In the genomic region with DNA sequence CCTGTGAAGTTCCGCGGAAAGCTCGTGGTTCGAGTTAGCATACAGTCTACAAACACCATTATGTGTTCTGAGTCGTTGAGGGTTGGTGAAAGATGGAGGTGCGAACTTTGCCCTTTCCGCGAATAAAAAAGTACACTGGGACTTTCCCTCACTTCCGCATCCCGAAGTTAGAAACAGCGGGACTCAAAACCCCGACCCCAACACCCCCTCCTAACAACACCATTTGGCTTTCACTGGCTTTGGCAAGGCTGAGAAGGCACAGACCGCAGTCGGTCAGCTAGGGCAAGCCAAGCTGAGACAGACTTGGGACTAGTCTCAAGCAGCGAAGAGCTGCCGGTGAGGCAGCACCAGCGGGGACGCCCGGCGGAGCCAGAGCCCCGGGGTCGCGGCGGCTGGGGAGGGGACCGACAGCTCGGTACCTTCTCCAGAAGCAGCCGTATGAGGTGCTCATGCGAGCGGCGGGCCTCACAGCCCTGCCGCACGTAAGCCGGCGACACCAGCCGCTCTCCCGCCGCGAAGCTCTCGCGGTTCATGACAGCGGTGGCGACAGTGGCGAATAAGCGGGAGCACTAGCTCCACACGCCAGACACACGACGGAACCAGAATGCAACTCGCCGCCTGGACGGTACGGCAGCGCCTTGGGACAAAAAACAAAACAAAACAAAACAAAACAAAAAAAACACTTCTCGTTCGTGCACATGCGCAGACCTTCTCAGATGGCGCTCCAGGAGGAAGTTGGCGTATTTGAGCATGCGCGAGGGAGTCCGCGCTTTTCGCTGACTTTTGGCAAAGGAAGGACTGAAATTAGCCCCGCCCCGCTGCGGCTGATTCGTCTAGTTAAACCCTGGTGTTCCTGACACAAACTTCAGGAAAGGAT, we compare ENCODE assay signal across 8 cellular contexts. TPM values are rescaled to one million over a fixed set of nuclear protein-coding genes. Genes with fewer than 3 reads are reported as not detected.
A peak's percentile ranks its signal among the peaks of the same experiment; 100 is the strongest.
DNase-seq lines count a peak whose midpoint lies in the region; ATAC-seq, FAIRE-seq and TF ChIP-seq lines count a peak whose summit lies in the region.

A gene (minus strand): TSS at position 613 of the 877 bp plus-strand sequence. CDS start 80 bp downstream, at position 533.

- H3K9ac ChIP-seq in keratinocyte (ENCODE audit: control insufficient read depth, extremely low read depth, insufficient read depth, low read length): peak within 1 kb of the TSS; percentile 93

- H3K36me3 ChIP-seq in keratinocyte (ENCODE audit: control insufficient read depth in 2 of 2, extremely low read depth in 1 of 2, insufficient read depth in 2 of 2, low read length in 2 of 2): peaks cover 0 to 1% of the 10 kb centered on the region in 2 experiments

- peak within 1 kb of the TSS; percentile 95 for H3K4me2 ChIP-seq in keratinocyte (ENCODE audit: control insufficient read depth, extremely low read depth, insufficient read depth, low read depth, low read length)

- peak within 1 kb of the TSS; percentile 88 for H3K27ac ChIP-seq in keratinocyte (ENCODE audit: control insufficient read depth, insufficient read depth, low read length)

- dilution Hi-C loops in keratinocyte (cut with MboI; ENCODE audit: extremely low pct_ligation_motif_present, low sequenced_read_pairs): no loop called here

- H3K4me1 ChIP-seq in keratinocyte (ENCODE audit: control insufficient read depth, extremely low read depth, insufficient read depth, low read length): peaks cover 20% of the 10 kb centered on the region

- peaks cover 2% of the 10 kb centered on the region for H3K9me1 ChIP-seq in keratinocyte (ENCODE audit: control insufficient read depth, extremely low read depth, insufficient read depth, low read length)

- H3K9me3 ChIP-seq in keratinocyte (ENCODE audit: control insufficient read depth, low read depth, low read length): no peaks in the 10 kb centered on the region

- DNase-seq in AG10803 (ENCODE audit: low read depth) (peak; percentile 94), NCI-H460 (ENCODE audit: extremely low read depth, low read depth) (peak; percentile 96), cerebellum (ENCODE audit: low spot score) (peak; percentile 86), keratinocyte (ENCODE audit: low read depth, low spot score) (peak; percentile 80)
- DNase-seq in activated CD4-positive, CD25-positive, alpha-beta regulatory T cell treated with anti-CD3 and anti-CD28 coated beads, Interleukin-2, amount 50 U/mL, for 72 hours: peak; percentile 85
- DNase-seq in stimulated activated CD4-positive, alpha-beta T cell treated with anti-CD3 and anti-CD28 coated beads, Interleukin-15, amount 100 ng/mL, for 1 hour (ENCODE audit: low read depth in 1 of 2, low spot score in 1 of 2): peak; percentile 82

- FAIRE-seq in keratinocyte (lab: Jason Lieb, UNC): peak; percentile 90

- peak within 1 kb of the TSS; percentile 90 for H3K4me3 ChIP-seq in AG10803 (ENCODE audit: low read length)
- H3K4me3 ChIP-seq in keratinocyte (ENCODE audit: control insufficient read depth in 2 of 3, extremely low read depth in 1 of 3, insufficient read depth in 2 of 3, low read depth in 1 of 3, low read length in 3 of 3): peak within 1 kb of the TSS; percentile 90 to 95 (median 92)

- H3K27me3 ChIP-seq in keratinocyte (ENCODE audit: control insufficient read depth, extremely low read depth, insufficient read depth, low read length): no peaks in the 10 kb centered on the region

- peak; percentile 82 for ATAC-seq in GM19043 (IDR thresholded peaks at IDR 0.05; ENCODE audit: low read depth, unreplicated experiment)
- ATAC-seq in HG03378 (IDR thresholded peaks at IDR 0.05; ENCODE audit: unreplicated experiment): peak; percentile 86

- no peaks in the 10 kb centered on the region for H4K20me1 ChIP-seq in keratinocyte (ENCODE audit: control insufficient read depth, extremely low read depth, insufficient read depth, low read length)

- H2AFZ ChIP-seq in keratinocyte (ENCODE audit: control insufficient read depth, low read length): peak within 1 kb of the TSS; percentile 99

- TF ChIP-seq CTCF in AG10803 (conservative IDR thresholded peaks at IDR 0.05; ENCODE audit: low read length): no peak
- TF ChIP-seq CTCF in keratinocyte (optimal IDR thresholded peaks at IDR 0.05 in 1 of 3, IDR thresholded peaks at IDR 0.05 in 1 of 3, conservative IDR thresholded peaks at IDR 0.05 in 1 of 3; ENCODE audit: extremely low read depth in 1 of 3, insufficient read depth in 2 of 3, low read length in 3 of 3): peak in 1 of 3 experiments; percentile 2

- H3K79me2 ChIP-seq in keratinocyte (ENCODE audit: control insufficient read depth, insufficient read depth, low read length): no peaks in the 10 kb centered on the region

RNA-seq across cellular contexts. Expression of the gene that starts here (rescaled TPM):
- 11.8 and 13.4 TPM in 2 replicates for total RNA-seq in NCI-H460 (2014; rRNA removed; shearing (Covaris generic))
- 10.6 and 22.1 TPM in 2 replicates for polyA plus RNA-seq in NCI-H460 (2014; cell fraction: nucleus; rRNA removed)
- total RNA-seq in cerebellum: 12.4 TPM
- polyA plus RNA-seq in keratinocyte: 3.2 to 6.6 TPM (median 4.6 TPM) in 3 replicates
- 4.3 TPM for polyA plus RNA-seq in keratinocyte (2011; ENCODE audit: low read depth)
- 2.7 and 5.3 TPM in 2 replicates for polyA plus RNA-seq in keratinocyte (2011; cell fraction: cytosol; rRNA removed)
- 5.7 and 8.9 TPM in 2 replicates for polyA plus RNA-seq in keratinocyte (2011; cell fraction: nucleus; rRNA removed)
- polyA plus RNA-seq in keratinocyte (2012; ENCODE audit: low replicate concordance): 3.0 TPM in 2 replicates
- polyA minus RNA-seq in keratinocyte: 0.16 to 6.8 TPM (median 5.0 TPM) in 3 replicates
- polyA minus RNA-seq in keratinocyte (2011; cell fraction: cytosol; rRNA and poly(A)+ RNA removed): 6.1 TPM
- 6.4 and 7.3 TPM in 2 replicates for polyA minus RNA-seq in keratinocyte (2011; cell fraction: nucleus; rRNA and poly(A)+ RNA removed)

Comparison
In these comparisons a context has a peak if more than half of its experiments do, and no peak if none do; other contexts are left out.
1. Peak in every context shown above with its lines: DNase-seq, ATAC-seq, H3K4me3 ChIP-seq and H3K27ac ChIP-seq.